Comparison of ENCODE assay signal across 8 cellular contexts in the genomic region with DNA sequence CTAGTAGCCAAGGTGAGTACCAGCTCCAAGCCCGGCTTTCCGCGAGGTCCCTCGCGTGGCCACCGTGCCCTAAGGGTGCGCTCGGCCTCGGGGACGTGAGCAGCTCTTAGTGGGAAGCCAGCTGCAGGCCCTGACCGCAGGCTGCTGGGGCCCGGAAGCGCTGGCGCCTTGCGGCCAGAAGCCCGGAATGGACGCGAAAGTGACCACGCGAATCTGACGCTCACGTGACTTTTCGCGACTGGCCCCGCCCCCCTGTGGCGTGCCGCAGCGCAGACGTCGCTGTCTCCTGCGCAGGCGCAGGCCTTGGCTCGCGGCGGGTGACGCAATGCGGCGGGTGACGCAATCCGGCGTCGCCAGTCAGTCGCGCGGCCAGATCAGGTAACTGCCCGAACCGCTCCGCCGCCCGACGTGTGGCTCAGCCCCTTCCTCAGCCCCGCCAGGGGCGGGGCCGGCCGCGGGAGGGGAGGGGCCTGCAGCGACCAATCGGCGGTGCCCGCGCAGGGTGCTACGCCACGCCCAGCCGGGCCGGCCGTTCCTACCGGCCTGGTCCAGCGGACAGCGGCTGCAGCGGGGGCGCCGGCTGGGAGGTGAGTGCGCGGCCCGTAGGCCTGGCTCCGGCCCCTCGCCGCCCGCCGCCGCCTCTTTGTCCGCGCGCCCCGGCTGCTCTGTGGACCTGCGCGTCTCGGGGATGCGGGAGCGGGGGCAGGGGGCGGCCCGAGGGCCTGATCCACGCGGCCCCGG. TPM values are rescaled to one million over a fixed set of nuclear protein-coding genes. Genes with fewer than 3 reads are reported as not detected.
A peak's percentile ranks its signal among the peaks of the same experiment; 100 is the strongest.
DNase-seq lines count a peak whose midpoint lies in the region; ATAC-seq and TF ChIP-seq lines count a peak whose summit lies in the region.

A gene (plus strand): TSS at position 532 of the 741 bp plus-strand sequence. CDS start 2,202 bp downstream, outside the sequence.

- H3K4me3 Mint-ChIP-seq in CD14-positive monocyte, result peak within 1 kb of the TSS; percentile 95

- peaks cover 0 to 3% (median 3%) of the 10 kb centered on the region in 3 donors for H3K27me3 Mint-ChIP-seq in CD14-positive monocyte (ENCODE audit: low read depth in 3 of 3)

- H3K9me3 Mint-ChIP-seq in CD14-positive monocyte, result peaks cover 0 to 2% (median 0%) of the 10 kb centered on the region in 7 donors

- H3K36me3 ChIP-seq in left lung, result peaks cover 0 to 19% of the 10 kb centered on the region in 2 donors

- DNase-seq in CD14-positive monocyte (ENCODE audit: low spot score) (peak; percentile 97), NCI-H748 treated with DMSO at 0.1 percent for 48 hours (lab: John Stamatoyannopoulos, UW) (peak; percentile 97), dedifferentiated amniotic fluid mesenchymal stem cell (ENCODE audit: extremely low spot score) (peak; percentile 95), left lung (peak; percentile 98 to 99)
- DNase-seq in activated CD4-positive, alpha-beta T cell treated with anti-CD3 and anti-CD28 coated beads, Interleukin-2, amount 50 U/mL, for 24 hours (ENCODE audit: low read depth in 1 of 2, low spot score in 1 of 2), result peak; percentile 95 to 98
- DNase-seq in stimulated activated CD4-positive, alpha-beta T cell treated with anti-CD3 and anti-CD28 coated beads, Interleukin-2, amount 100 ng/mL, for 4 hours (ENCODE audit: low read depth), result peak; percentile 98

- TF ChIP-seq CTCF in CD14-positive monocyte (IDR thresholded peaks at IDR 0.05), result no peak
- peak in 1 of 2 donors; percentile 62 for TF ChIP-seq CTCF in left lung (IDR thresholded peaks at IDR 0.05)

- no peaks in the 10 kb centered on the region for H3K9me3 ChIP-seq in left lung

- peak within 1 kb of the TSS; percentile 87 to 90 for H3K4me3 ChIP-seq in left lung

- peak; percentile 78 for ATAC-seq in GM19397 (IDR thresholded peaks at IDR 0.05; ENCODE audit: unreplicated experiment)
- ATAC-seq in HG03565 (IDR thresholded peaks at IDR 0.05; ENCODE audit: unreplicated experiment), result peak; percentile 53
- ATAC-seq in left lung, result peak; percentile 88

- H3K27me3 ChIP-seq in left lung, result no peaks in the 10 kb centered on the region

- peak within 1 kb of the TSS; percentile 98 to 99 (median 99) for H3K27ac Mint-ChIP-seq in CD14-positive monocyte

- peak within 1 kb of the TSS; percentile 100 for H3K27ac ChIP-seq in left lung

- peaks cover 60% of the 10 kb centered on the region for H3K4me1 Mint-ChIP-seq in CD14-positive monocyte

- intact Hi-C loops in CD14-positive monocyte (cut with micrococcal nuclease) (loop anchor here in 1 of 2 donors (5.0 to 10.0 kb wide), 2 partner anchors 60 to 207 kb away; a partner anchor contains a TSS), left lung (cut with DNase I) (loop anchor here in 1 of 2 donors (10.0 kb wide), 1 partner anchor 53 kb away; no protein-coding TSS in a partner anchor)

- H3K4me1 ChIP-seq in left lung, result peaks cover 31 to 68% of the 10 kb centered on the region in 2 donors

- peaks cover 17 to 23% of the 10 kb centered on the region in 2 donors for H3K36me3 Mint-ChIP-seq in CD14-positive monocyte

RNA-seq across cellular contexts. Expression of the gene that starts here (rescaled TPM):
- 1 to 10 TPM; 5.5 to 7.0 TPM for polyA plus RNA-seq in CD14-positive monocyte
- total RNA-seq in left lung, result 10 to 100 TPM; 13.4 to 18.0 TPM

Comparison
In these comparisons a context has a peak if more than half of its experiments do, and no peak if none do; other contexts are left out.
1. Peak in every context shown above with its lines: DNase-seq, ATAC-seq, H3K4me3 ChIP-seq and H3K27ac ChIP-seq.